Comparison of ENCODE assay signal across 19 cellular contexts in the genomic region with DNA sequence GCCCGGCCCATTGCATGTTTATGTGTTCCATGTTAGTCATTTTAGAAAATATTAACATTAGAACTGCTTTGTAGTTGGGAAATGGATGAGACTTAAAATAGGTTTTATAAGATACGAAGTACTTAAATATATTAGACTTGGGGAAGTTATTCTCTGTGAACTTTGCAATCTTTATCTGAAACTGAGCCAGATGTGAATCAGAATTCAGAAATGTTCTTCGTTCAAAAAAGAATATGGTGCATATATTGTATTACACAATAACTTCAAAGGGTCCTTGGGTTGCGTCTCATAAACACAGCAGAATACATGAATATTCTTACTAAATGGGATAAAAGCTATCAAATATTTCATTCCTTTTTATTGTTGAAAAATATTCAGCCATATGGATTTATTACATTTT. TPM values are rescaled to one million over a fixed set of nuclear protein-coding genes. Genes with fewer than 3 reads are reported as not detected.
DNase-seq lines count a peak whose midpoint lies in the region; ATAC-seq and TF ChIP-seq lines count a peak whose summit lies in the region.
"Had no signal": no experiment of that assay in that cellular context is flagged by ENCODE, and none has a peak within 500 bp of the region (broad histone marks: within the 10 kb centered on the region; RNA-seq: fewer than 3 reads in every experiment).

No MANE protein-coding gene starts in this region.

- no peak overlapping the region for H3K4me3 Mint-ChIP-seq in MCF 10A (ENCODE audit: unreplicated experiment)
- H3K4me3 Mint-ChIP-seq in activated naive CD8-positive, alpha-beta T cell treated with anti-CD3 and anti-CD28 coated beads for 36 hours = no peak overlapping the region
- H3K4me3 Mint-ChIP-seq: CD14-positive monocyte, T-cell had no signal

- DNase-seq in MCF 10A (ENCODE audit: unreplicated experiment) (peak; percentile 32), mammary epithelial cell (no peak), fibroblast of peridontal ligament (ENCODE audit: extremely low read depth) (peak; percentile 26), EL (no peak), body of pancreas (no peak), Right ventricle myocardium inferior (ENCODE audit: missing footprints) (no peak)
- DNase-seq in activated naive CD8-positive, alpha-beta T cell treated with anti-CD3 and anti-CD28 coated beads for 36 hours = no peak
- DNase-seq: dermis blood vessel endothelial cell; naive thymus-derived CD8-positive, alpha-beta T cell; NCI-H1694 treated with DMSO at 0.1 percent for 48 hours; NCI-H2227 treated with DMSO at 0.1 percent for 48 hours; NCI-H774; OCI-M1; pancreas; right cardiac atrium; SIG-M5; T-cell had no signal

- H2AFZ ChIP-seq in mammary epithelial cell (ENCODE audit: low read depth, low read length) = no peak overlapping the region

- peaks cover 88% of the 10 kb centered on the region for H3K79me2 ChIP-seq in mammary epithelial cell (ENCODE audit: insufficient read depth, low read length)

- H3K9me3 ChIP-seq in mammary epithelial cell (replicated peaks; ENCODE audit: insufficient read depth, low read length) (no peaks in the 10 kb centered on the region), body of pancreas (no peaks in the 10 kb centered on the region)
- H3K9me3 ChIP-seq: pancreas, thoracic aorta had no signal

- TF ChIP-seq POLR2A in body of pancreas (IDR thresholded peaks at IDR 0.05) = no peak

- intact Hi-C loops in MCF 10A (cut with micrococcal nuclease) (no loop called here), mammary epithelial cell (cut with micrococcal nuclease) (no loop called here), body of pancreas (cut with DNase I) (no loop called here), Right ventricle myocardium inferior (cut with DNase I) (no loop called here)

- ATAC-seq in body of pancreas = no peak
- ATAC-seq in Right ventricle myocardium inferior = no peak
- ATAC-seq: naive thymus-derived CD8-positive, alpha-beta T cell; pancreas; right cardiac atrium; T-cell had no signal

- POLR2A ChIA-PET in MCF 10A (lab: Yijun Ruan, JAX) = interaction anchor here (0.6 kb wide), 1 partner anchor 10 kb away, joined by 3 read pairs; no protein-coding TSS in a partner anchor

- H3K4me1 Mint-ChIP-seq in MCF 10A (ENCODE audit: insufficient read depth, unreplicated experiment) = peaks cover 11% of the 10 kb centered on the region
- peaks cover 65% of the 10 kb centered on the region for H3K4me1 Mint-ChIP-seq in activated naive CD8-positive, alpha-beta T cell treated with anti-CD3 and anti-CD28 coated beads for 36 hours

- H4K20me1 ChIP-seq in mammary epithelial cell (ENCODE audit: insufficient read depth, low read length) = peaks cover under 1% of the 10 kb centered on the region

- H3K36me3 Mint-ChIP-seq in MCF 10A (ENCODE audit: insufficient read depth, unreplicated experiment) = peaks cover 9% of the 10 kb centered on the region
- peaks cover 39% of the 10 kb centered on the region for H3K36me3 Mint-ChIP-seq in activated naive CD8-positive, alpha-beta T cell treated with anti-CD3 and anti-CD28 coated beads for 36 hours

- H3K27ac ChIP-seq in mammary epithelial cell (ENCODE audit: insufficient read depth, low read depth, low read length) (no peak overlapping the region), body of pancreas (no peak overlapping the region)
- H3K27ac ChIP-seq: pancreas, thoracic aorta had no signal

- H3K27me3 Mint-ChIP-seq in MCF 10A (ENCODE audit: insufficient read depth, unreplicated experiment) = no peaks in the 10 kb centered on the region
- H3K27me3 Mint-ChIP-seq in activated naive CD8-positive, alpha-beta T cell treated with anti-CD3 and anti-CD28 coated beads for 36 hours = no peaks in the 10 kb centered on the region
- H3K27me3 Mint-ChIP-seq: naive thymus-derived CD8-positive, alpha-beta T cell; T-cell had no signal

- in situ Hi-C loops in mammary epithelial cell (cut with MboI; ENCODE audit: low sequenced_read_pairs in 2 of 2) = no loop called here

- no peaks in the 10 kb centered on the region for H3K9me3 Mint-ChIP-seq in MCF 10A (ENCODE audit: unreplicated experiment)
- no peaks in the 10 kb centered on the region for H3K9me3 Mint-ChIP-seq in activated naive CD8-positive, alpha-beta T cell treated with anti-CD3 and anti-CD28 coated beads for 36 hours
- H3K9me3 Mint-ChIP-seq: CD14-positive monocyte; naive thymus-derived CD8-positive, alpha-beta T cell; T-cell had no signal

- WGBS in mammary epithelial cell (ENCODE audit: low coverage, missing lambda C conversion rate) = 78% methylated on average over 4 of the region's 4 CpGs
- WGBS in body of pancreas, 2 donors = 89 to 95% methylated on average over 4 of the region's 4 CpGs

- no TSS peak for BruUV-seq in MCF 10A (replicated peaks; lab: Mats Ljungman, UMichigan)
- BruUV-seq in mammary epithelial cell (replicated peaks; lab: Mats Ljungman, UMichigan) = no TSS peak

- H3K9ac ChIP-seq in mammary epithelial cell (ENCODE audit: insufficient read depth, low read length) = no peak overlapping the region

- H3K27ac Mint-ChIP-seq in MCF 10A (ENCODE audit: low read depth, unreplicated experiment) = no peak overlapping the region
- H3K27ac Mint-ChIP-seq in activated naive CD8-positive, alpha-beta T cell treated with anti-CD3 and anti-CD28 coated beads for 36 hours = peak overlapping the region; percentile 84
- H3K27ac Mint-ChIP-seq: CD14-positive monocyte, T-cell had no signal

- H3K4me2 ChIP-seq in mammary epithelial cell (ENCODE audit: insufficient read depth, low read depth, low read length) = no peak overlapping the region

- no peaks in the 10 kb centered on the region for H3K36me3 ChIP-seq in mammary epithelial cell (ENCODE audit: insufficient read depth, low read length)
- no peaks in the 10 kb centered on the region for H3K36me3 ChIP-seq in body of pancreas (replicated peaks in 1 of 2; ENCODE audit: insufficient read depth in 1 of 2, low read depth in 2 of 2)
- H3K36me3 ChIP-seq: pancreas, thoracic aorta had no signal

- H3K27me3 ChIP-seq in mammary epithelial cell (ENCODE audit: insufficient read depth, low read length) = no peaks in the 10 kb centered on the region
- no peaks in the 10 kb centered on the region for H3K27me3 ChIP-seq in body of pancreas
- H3K27me3 ChIP-seq: pancreas had no signal

- no peak overlapping the region for H3K4me3 ChIP-seq in mammary epithelial cell (replicated peaks in 1 of 3; ENCODE audit: insufficient read depth in 1 of 3, low read depth in 2 of 3, low read length in 3 of 3)
- H3K4me3 ChIP-seq in body of pancreas = no peak overlapping the region
- H3K4me3 ChIP-seq: pancreas, thoracic aorta had no signal

- no peaks in the 10 kb centered on the region for H3K4me1 ChIP-seq in mammary epithelial cell (ENCODE audit: insufficient read depth, low read length)
- no peaks in the 10 kb centered on the region for H3K4me1 ChIP-seq in body of pancreas
- H3K4me1 ChIP-seq: pancreas had no signal

- dilution Hi-C loops in mammary epithelial cell (cut with HindIII; ENCODE audit: low sequenced_read_pairs) = no loop called here

- TF ChIP-seq CTCF in MCF 10A (IDR thresholded peaks at IDR 0.05; ENCODE audit: unreplicated experiment) = no peak
- no peak for TF ChIP-seq CTCF in mammary epithelial cell (conservative IDR thresholded peaks at IDR 0.05 in 1 of 2, IDR thresholded peaks at IDR 0.05 in 1 of 2; ENCODE audit: extremely low read depth in 1 of 2, insufficient read depth in 1 of 2, low read depth in 1 of 2, low read length in 2 of 2)
- no peak for TF ChIP-seq CTCF in body of pancreas (IDR thresholded peaks at IDR 0.05)

- CTCF ChIA-PET in MCF 10A (lab: Yijun Ruan, JAX) (interaction anchor here (0.6 kb wide), 2 partner anchors 40 to 820 kb away, joined by 5 to 6 read pairs; no protein-coding TSS in a partner anchor), mammary epithelial cell (lab: Charles Lee; ENCODE audit: low non-redundant PET) (interaction anchor here (0.6 kb wide), 1 partner anchor 10 kb away, joined by 9 read pairs; no protein-coding TSS in a partner anchor)

RNA-seq across cellular contexts. Expression of a gene that starts 43.1 kb away (rescaled TPM):
- total RNA-seq in MCF 10A (2022) (17.1 and 24.4 TPM in 2 replicates), mammary epithelial cell (10 to 100 TPM; 27.1 to 27.5 TPM), body of pancreas (10 to 100 TPM; 28.0 to 30.3 TPM), Right ventricle myocardium inferior (35.0 TPM)
- polyA plus RNA-seq in mammary epithelial cell = 6.1 TPM
- polyA minus RNA-seq in mammary epithelial cell = 14.6 TPM
- total RNA-seq in activated naive CD8-positive, alpha-beta T cell treated with anti-CD3 and anti-CD28 coated beads for 36 hours = 10 to 100 TPM; 42.6 to 45.9 TPM

Comparison
In these comparisons a context has a peak if more than half of its experiments do, and no peak if none do; other contexts are left out.
1. DNase-seq: peak in MCF 10A (single experiment) and fibroblast of peridontal ligament (single experiment); none in mammary epithelial cell (single experiment), activated naive CD8-positive, alpha-beta T cell treated with anti-CD3 and anti-CD28 coated beads for 36 hours (single experiment), EL (single experiment), body of pancreas (0 of 4) and Right ventricle myocardium inferior (single experiment).